8 cellular contexts compared by ENCODE assay signal in the genomic region with DNA sequence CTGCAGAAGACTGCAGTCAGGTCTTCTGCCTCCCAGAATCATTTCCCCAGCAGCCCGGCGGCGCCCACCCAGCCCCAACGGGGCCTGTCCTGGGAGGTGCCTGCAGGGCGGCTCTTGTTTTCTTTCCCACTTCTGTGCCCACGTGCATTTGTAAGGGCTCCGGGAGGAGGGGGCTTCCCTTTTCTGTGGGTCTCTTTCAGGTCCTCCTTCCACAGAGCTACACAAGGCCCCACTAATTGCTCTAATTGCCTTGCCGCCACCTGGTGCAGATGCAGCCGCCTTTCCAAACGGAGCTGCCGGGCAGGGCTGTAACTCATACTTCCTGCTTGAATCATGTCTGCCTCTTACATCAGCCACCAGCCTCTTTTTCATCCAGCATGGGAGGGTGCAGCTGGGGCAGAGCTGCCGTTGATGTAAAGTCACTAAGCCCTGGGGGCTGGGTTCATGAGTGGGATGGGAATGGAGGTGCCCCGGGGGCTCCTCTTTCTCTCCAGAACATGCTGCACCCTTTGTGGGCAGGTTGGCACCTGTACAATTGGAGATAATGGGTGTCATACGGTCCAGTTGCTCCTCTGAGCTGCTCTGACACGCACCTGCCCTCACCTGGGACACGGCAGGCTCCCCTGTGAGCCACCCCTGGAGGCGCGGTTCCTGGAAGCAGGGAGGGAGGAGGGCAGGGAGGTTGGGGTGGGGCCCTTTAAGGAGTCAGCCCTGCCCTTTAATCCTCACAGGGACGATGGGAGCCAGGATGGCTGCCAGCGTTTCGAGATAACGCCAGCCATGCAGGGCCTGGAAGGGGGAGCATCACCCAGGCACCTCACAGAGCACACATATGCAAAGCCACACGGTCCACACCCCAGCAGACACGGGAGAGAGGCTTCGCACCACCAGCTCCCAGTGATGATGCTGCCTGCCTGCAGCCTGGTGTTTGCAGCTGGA.
DNase-seq lines count a peak whose midpoint lies in the region; ATAC-seq lines count a peak whose summit lies in the region.

No MANE protein-coding gene starts in this region.

- DNase-seq in NCI-H2029 (lab: John Stamatoyannopoulos, UW) (peak; percentile 32), NCI-H2029 treated with DMSO at 0.1 percent for 48 hours (lab: John Stamatoyannopoulos, UW) (no peak), NCI-H2196 (lab: John Stamatoyannopoulos, UW; ENCODE audit: unreplicated experiment) (peak; percentile 78), dedifferentiated amniotic fluid mesenchymal stem cell (ENCODE audit: extremely low spot score) (peak; percentile 97), middle frontal gyrus (ENCODE audit: extremely low spot score, low spot score) (peak; percentile 16)
- peak; percentile 58 for DNase-seq in activated CD4-positive, CD25-positive, alpha-beta regulatory T cell treated with anti-CD3 and anti-CD28 coated beads, Interleukin-2, amount 50 U/mL, for 72 hours

- H3K36me3 Mint-ChIP-seq in stimulated activated naive CD8-positive, alpha-beta T cell treated with anti-CD3 and anti-CD28 coated beads, Interleukin-15, Interleukin-2, amounts not matched to agents 100 ng/mL and 50 ng/mL, for 24 hours (ENCODE audit: low read depth) = no peaks in the 10 kb centered on the region

- H3K9me3 Mint-ChIP-seq in stimulated activated naive CD8-positive, alpha-beta T cell treated with anti-CD3 and anti-CD28 coated beads, Interleukin-15, Interleukin-2, amounts not matched to agents 100 ng/mL and 50 ng/mL, for 24 hours = no peaks in the 10 kb centered on the region

- no peak for ATAC-seq in HG03521 (IDR thresholded peaks at IDR 0.05; ENCODE audit: unreplicated experiment)

- peaks cover 52% of the 10 kb centered on the region for H3K4me1 Mint-ChIP-seq in stimulated activated naive CD8-positive, alpha-beta T cell treated with anti-CD3 and anti-CD28 coated beads, Interleukin-15, Interleukin-2, amounts not matched to agents 100 ng/mL and 50 ng/mL, for 24 hours (ENCODE audit: low read depth)

- no peaks in the 10 kb centered on the region for H3K27me3 Mint-ChIP-seq in stimulated activated naive CD8-positive, alpha-beta T cell treated with anti-CD3 and anti-CD28 coated beads, Interleukin-15, Interleukin-2, amounts not matched to agents 100 ng/mL and 50 ng/mL, for 24 hours

- H3K27ac Mint-ChIP-seq in stimulated activated naive CD8-positive, alpha-beta T cell treated with anti-CD3 and anti-CD28 coated beads, Interleukin-15, Interleukin-2, amounts not matched to agents 100 ng/mL and 50 ng/mL, for 24 hours = peak overlapping the region; percentile 93

- peak overlapping the region; percentile 83 for H3K4me3 Mint-ChIP-seq in stimulated activated naive CD8-positive, alpha-beta T cell treated with anti-CD3 and anti-CD28 coated beads, Interleukin-15, Interleukin-2, amounts not matched to agents 100 ng/mL and 50 ng/mL, for 24 hours
